Comparison of ENCODE assay signal across 20 cellular contexts in genomic region chr6:136532030-136532429, GRCh38.
"Had no signal": no experiment of that assay in that cellular context is flagged by ENCODE, and none has a peak within 500 bp of the region (broad histone marks: within the 10 kb centered on the region; RNA-seq: fewer than 3 reads in every experiment).

No MANE protein-coding gene starts in this region.

- DNase-seq: effector CD8-positive, alpha-beta T cell; heart right ventricle; left cardiac atrium; left ventricle myocardium inferior; lower lobe of right lung; mesenchymal stem cell; naive B cell; nephron progenitor cell; psoas muscle; spleen; stimulated activated CD4-positive, alpha-beta T cell treated with anti-CD3 and anti-CD28 coated beads, Interleukin-15, amount 100 ng/mL, for 24 hours; stimulated activated CD4-positive, alpha-beta T cell treated with anti-CD3 and anti-CD28 coated beads, Interleukin-1b, Interleukin-23, amount 100 ng/mL, for 48 hours; stimulated activated naive CD4-positive, alpha-beta T cell; testis; upper lobe of right lung had no signal

- H3K9me3 ChIP-seq: heart right ventricle, left ventricle myocardium inferior, lower lobe of right lung, psoas muscle, spleen, testis, tibial nerve, upper lobe of right lung, vagina had no signal

- H3K4me1 ChIP-seq: left ventricle myocardium inferior, psoas muscle, tibial nerve, upper lobe of right lung had no signal

- H3K4me3 ChIP-seq: coronary artery, heart right ventricle, left ventricle myocardium inferior, lower lobe of right lung, psoas muscle, spleen, testis, tibial nerve, upper lobe of right lung, vagina had no signal

- H3K27ac ChIP-seq: coronary artery, heart right ventricle, left ventricle myocardium inferior, lower lobe of right lung, parathyroid adenoma, psoas muscle, spleen, testis, tibial nerve, upper lobe of right lung, vagina had no signal

- H3K27me3 ChIP-seq: heart right ventricle, spleen, testis, tibial nerve, upper lobe of right lung, vagina had no signal

- ATAC-seq: heart right ventricle, left cardiac atrium, lower lobe of right lung, psoas muscle, sciatic nerve, upper lobe of right lung had no signal

- H3K36me3 ChIP-seq: heart right ventricle, left ventricle myocardium inferior, lower lobe of right lung, spleen, tibial nerve, upper lobe of right lung, vagina had no signal
